ENCODE assay signal across 8 cellular contexts in genomic region chr14:105168979-105169507, GRCh38. TPM values are rescaled to one million over a fixed set of nuclear protein-coding genes. Genes with fewer than 3 reads are reported as not detected.
DNase-seq lines count a peak whose midpoint lies in the region; TF ChIP-seq lines count a peak whose summit lies in the region.

No MANE protein-coding gene starts in this region.

- H4K20me1 ChIP-seq in SK-N-SH (ENCODE audit: insufficient read depth) = 0 out of 2 replicates have a peak, but pooled peaks cover 3% of the 10 kb centered on the region

- no peaks in the 10 kb centered on the region for H3F3A ChIP-seq in SK-N-SH (replicated peaks; ENCODE audit: insufficient read depth)

- DNase-seq in SKM-1 treated with dmso at 0.1 percent for 144 hours (lab: John Stamatoyannopoulos, UW; ENCODE audit: unreplicated experiment) (peak; percentile 26), SKM-1 (lab: John Stamatoyannopoulos, UW; ENCODE audit: unreplicated experiment) (no peak), SK-N-SH (peak; percentile 84), cardiac fibroblast (ENCODE audit: low read depth in 2 of 2) (no peak), GM03348 (ENCODE audit: low spot score) (no peak), occipital lobe (lab: John Stamatoyannopoulos, UW) (no peak), SJCRH30 (no peak)

- CTCF ChIA-PET in SK-N-SH (lab: Yijun Ruan, JAX) = interaction anchor here (0.8 to 2.5 kb wide), 20 partner anchors 8 to 212 kb away, joined by 3 to 12 read pairs (median 5); no protein-coding TSS in a partner anchor

- POLR2A ChIA-PET in SK-N-SH (lab: Yijun Ruan, JAX) = no interaction called here

- H3K4me3 ChIP-seq in SK-N-SH (ENCODE audit: low read depth in 2 of 2, low read length in 1 of 2) (peak overlapping the region; percentile 26 to 44; a peak in 2 of 4 replicates), cardiac fibroblast (replicated peaks in 1 of 2; ENCODE audit: low read depth in 2 of 2, low read length in 2 of 2) (no peak overlapping the region), mesodermal cell (ENCODE audit: extremely low read depth, insufficient read depth, low read length, poor library complexity, severe bottlenecking) (peak overlapping the region; percentile 11), SJCRH30 (no peak overlapping the region)

- no peak overlapping the region for H3K27ac ChIP-seq in SK-N-SH (ENCODE audit: low read depth in 2 of 2, low read length in 1 of 2)
- no peak overlapping the region for H3K27ac ChIP-seq in mesodermal cell (ENCODE audit: low read depth, low read length, severe bottlenecking)
- no peak overlapping the region for H3K27ac ChIP-seq in SJCRH30

- TF ChIP-seq CTCF in SK-N-SH (IDR thresholded peaks at IDR 0.05) (peak; percentile 57), cardiac fibroblast (IDR thresholded peaks at IDR 0.05; ENCODE audit: low read depth, low read length) (peak; percentile 30)

- TF ChIP-seq RAD21 in SK-N-SH (IDR thresholded peaks at IDR 0.05; ENCODE audit: low read length) = peak; percentile 45

- no peak overlapping the region for H3K9ac ChIP-seq in SK-N-SH

- H3K36me3 ChIP-seq in SK-N-SH (replicated peaks in 1 of 2; ENCODE audit: control insufficient read depth in 1 of 2, insufficient read depth in 2 of 2, low read length in 1 of 2) (no peaks in the 10 kb centered on the region), mesodermal cell (ENCODE audit: control insufficient read depth, insufficient read depth, low read length) (no peaks in the 10 kb centered on the region), SJCRH30 (no peaks in the 10 kb centered on the region)

- TF ChIP-seq EP300 in SK-N-SH (IDR thresholded peaks at IDR 0.05; ENCODE audit: borderline replicate concordance in 1 of 2, low read depth in 1 of 2, low read length in 1 of 2) = no peak

- H3K9me2 ChIP-seq in SK-N-SH = no peaks in the 10 kb centered on the region

- H3K79me2 ChIP-seq in SK-N-SH (ENCODE audit: insufficient read depth) = no peaks in the 10 kb centered on the region

- no peak overlapping the region for H3K4me2 ChIP-seq in SK-N-SH

- WGBS in SK-N-SH (ENCODE audit: low lambda C conversion rate) = 32% methylated on average over 5 of the region's 54 CpGs
- 10 to 11% methylated on average over 28 to 52 of the region's 54 CpGs for WGBS in mesodermal cell (ENCODE audit: insufficient coverage in 2 of 2), 2 experiments

- no peak overlapping the region for H2AFZ ChIP-seq in SK-N-SH (ENCODE audit: low read depth)

- no peaks in the 10 kb centered on the region for H3K9me3 ChIP-seq in SK-N-SH
- H3K9me3 ChIP-seq in mesodermal cell (ENCODE audit: control insufficient read depth, low read length) = no peaks in the 10 kb centered on the region
- no peaks in the 10 kb centered on the region for H3K9me3 ChIP-seq in SJCRH30 (replicated peaks)

- H3K27me3 ChIP-seq in SK-N-SH (ENCODE audit: insufficient read depth) (peaks cover 9% of the 10 kb centered on the region; the same call in 1 of the 2 replicates), SJCRH30 (no peaks in the 10 kb centered on the region)

- H3K4me1 ChIP-seq in SK-N-SH (ENCODE audit: control insufficient read depth in 1 of 2, insufficient read depth in 2 of 2, low read depth in 1 of 2, low read length in 1 of 2) = peaks cover 4 to 11% of the 10 kb centered on the region in 2 experiments; a peak in 2 of 4 replicates
- peaks cover 7% of the 10 kb centered on the region for H3K4me1 ChIP-seq in mesodermal cell (ENCODE audit: control insufficient read depth, insufficient read depth, low read length, poor library complexity, severe bottlenecking)
- peaks cover 37% of the 10 kb centered on the region for H3K4me1 ChIP-seq in SJCRH30

TF ChIP-seq in SK-N-SH, 30 proteins besides CTCF, POLR2A, EP300 and RAD21:
- TF ChIP-seq SMC3 (IDR thresholded peaks at IDR 0.05; ENCODE audit: low read depth, low read length) (no peak; the same call in 1 of the 2 replicates), PBX3 (IDR thresholded peaks at IDR 0.05) (no peak), POLR2AphosphoS5 (IDR thresholded peaks at IDR 0.05; ENCODE audit: low read depth, low read length) (no peak), YY1 (IDR thresholded peaks at IDR 0.05; ENCODE audit: low read depth) (no peak), MEF2A (IDR thresholded peaks at IDR 0.05; ENCODE audit: borderline replicate concordance, low read depth) (no peak), REST (IDR thresholded peaks at IDR 0.05; ENCODE audit: low read depth, low read length) (no peak), RCOR1 (IDR thresholded peaks at IDR 0.05; ENCODE audit: low read length) (no peak)

RNA-seq across cellular contexts. Expression of gene JAG2, which starts 0.5 kb away (rescaled TPM):
- polyA plus RNA-seq in SK-N-SH (2012; rRNA removed) = 1.7 TPM in 2 replicates
- polyA plus RNA-seq in SK-N-SH (2012; cell fraction: cytosol; rRNA removed) = 0.55 and 0.77 TPM in 2 replicates
- polyA plus RNA-seq in SK-N-SH (2012; cell fraction: nucleus; rRNA removed) = 8.9 and 10.2 TPM in 2 replicates
- 13.4 TPM for polyA plus RNA-seq in mesodermal cell (2013, experiment 1 of 2)
- 10.5 TPM for polyA plus RNA-seq in mesodermal cell (2013, experiment 2 of 2)
- total RNA-seq in occipital lobe = 31.7 TPM
- total RNA-seq in SJCRH30 (2014; rRNA removed; shearing (Covaris generic)) = 24.7 and 28.1 TPM in 2 replicates

RNA-seq across cellular contexts. Expression of gene NUDT14, which starts 12.1 kb away (rescaled TPM):
- 15.8 and 18.4 TPM in 2 replicates for polyA plus RNA-seq in SK-N-SH (2012; rRNA removed)
- 8.1 and 11.3 TPM in 2 replicates for polyA plus RNA-seq in SK-N-SH (2012; cell fraction: cytosol; rRNA removed)
- 27.3 and 44.1 TPM in 2 replicates for polyA plus RNA-seq in SK-N-SH (2012; cell fraction: nucleus; rRNA removed)
- 19.2 TPM for polyA plus RNA-seq in mesodermal cell (2013, experiment 1 of 2)
- 11.6 TPM for polyA plus RNA-seq in mesodermal cell (2013, experiment 2 of 2)
- 18.2 TPM for total RNA-seq in occipital lobe
- total RNA-seq in SJCRH30 (2014; rRNA removed; shearing (Covaris generic)) = 65.9 and 92.3 TPM in 2 replicates

Comparison
In these comparisons a context has a peak if more than half of its experiments do, and no peak if none do; other contexts are left out.
1. DNase-seq: peak in SKM-1 treated with dmso at 0.1 percent for 144 hours (single experiment) and SK-N-SH (single experiment); none in SKM-1 (single experiment), cardiac fibroblast (0 of 2), GM03348 (single experiment), occipital lobe (single experiment) and SJCRH30 (0 of 2).
2. H3K4me3 ChIP-seq: peak in SK-N-SH (2 of 2) and mesodermal cell (single experiment); none in cardiac fibroblast (0 of 2) and SJCRH30 (single experiment).